Comparison of ENCODE assay signal across 16 cellular contexts in genomic region chr18:67117804-67118203, GRCh38.
"Had no signal": no experiment of that assay in that cellular context is flagged by ENCODE, and none has a peak within 500 bp of the region (broad histone marks: within the 10 kb centered on the region; RNA-seq: fewer than 3 reads in every experiment).

No MANE protein-coding gene starts in this region.

- H3K4me2 ChIP-seq: hepatocyte had no signal

- H3K4me3 Mint-ChIP-seq: activated CD8-positive, alpha-beta memory T cell treated with anti-CD3 and anti-CD28 coated beads, Interleukin-2, amount 10 ng/mL, durations not matched to agents 7 days and 5 days; activated naive CD4-positive, alpha-beta T cell treated with anti-CD3 and anti-CD28 coated beads, Interleukin-2, amount 10 ng/mL, durations not matched to agents 7 days and 5 days; activated T-cell treated with anti-CD3 and anti-CD28 coated beads, Interleukin-2, amount 50 U/mL, for 24 hours; brain; central memory CD8-positive, alpha-beta T cell; dendritic cell treated with granulocyte-macrophage colony-stimulating factor and Interleukin-4, amounts not matched to agents 40 ng/mL and 50 ng/mL, for 4 days had no signal

- H3K9me3 ChIP-seq: prostate gland, sigmoid colon, stomach, thoracic aorta had no signal

- H3K4me3 ChIP-seq: hepatocyte, prostate gland, sigmoid colon, stomach, thoracic aorta had no signal

- H3K4me1 ChIP-seq: prostate gland, sigmoid colon, stomach had no signal

- H3K36me3 Mint-ChIP-seq: activated CD8-positive, alpha-beta memory T cell treated with anti-CD3 and anti-CD28 coated beads, Interleukin-2, amount 10 ng/mL, durations not matched to agents 7 days and 5 days; activated naive CD4-positive, alpha-beta T cell treated with anti-CD3 and anti-CD28 coated beads, Interleukin-2, amount 10 ng/mL, durations not matched to agents 7 days and 5 days; brain had no signal

- FAIRE-seq: kidney had no signal

- H3K27me3 Mint-ChIP-seq: activated CD8-positive, alpha-beta memory T cell treated with anti-CD3 and anti-CD28 coated beads, Interleukin-2, amount 10 ng/mL, durations not matched to agents 7 days and 5 days; activated naive CD4-positive, alpha-beta T cell treated with anti-CD3 and anti-CD28 coated beads, Interleukin-2, amount 10 ng/mL, durations not matched to agents 7 days and 5 days; central memory CD8-positive, alpha-beta T cell; dendritic cell treated with granulocyte-macrophage colony-stimulating factor and Interleukin-4, amounts not matched to agents 40 ng/mL and 50 ng/mL, for 4 days had no signal

- H3K9me3 Mint-ChIP-seq: activated naive CD4-positive, alpha-beta T cell treated with anti-CD3 and anti-CD28 coated beads, Interleukin-2, amount 10 ng/mL, durations not matched to agents 7 days and 5 days; activated T-cell treated with anti-CD3 and anti-CD28 coated beads, Interleukin-2, amount 50 U/mL, for 24 hours; dendritic cell treated with granulocyte-macrophage colony-stimulating factor and Interleukin-4, amounts not matched to agents 40 ng/mL and 50 ng/mL, for 4 days had no signal

- H2AFZ ChIP-seq: hepatocyte had no signal

- H3K27ac Mint-ChIP-seq: activated CD8-positive, alpha-beta memory T cell treated with anti-CD3 and anti-CD28 coated beads, Interleukin-2, amount 10 ng/mL, durations not matched to agents 7 days and 5 days; activated naive CD4-positive, alpha-beta T cell treated with anti-CD3 and anti-CD28 coated beads, Interleukin-2, amount 10 ng/mL, durations not matched to agents 7 days and 5 days; activated T-cell treated with anti-CD3 and anti-CD28 coated beads, Interleukin-2, amount 50 U/mL, for 24 hours; brain; dendritic cell treated with granulocyte-macrophage colony-stimulating factor and Interleukin-4, amounts not matched to agents 40 ng/mL and 50 ng/mL, for 4 days had no signal

- H3K36me3 ChIP-seq: prostate gland, sigmoid colon, stomach, thoracic aorta had no signal

- H3K27ac ChIP-seq: hepatocyte, prostate gland, sigmoid colon, stomach, thoracic aorta had no signal

- DNase-seq: activated CD4-positive, alpha-beta T cell treated with anti-CD3 and anti-CD28 coated beads for 1 hour; activated CD4-positive, alpha-beta T cell treated with anti-CD3 and anti-CD28 coated beads, Interleukin-2, amount 50 U/mL, for 48 hours; activated CD8-positive, alpha-beta memory T cell treated with anti-CD3 and anti-CD28 coated beads, Interleukin-2, amount 10 ng/mL, durations not matched to agents 7 days and 5 days; activated naive CD4-positive, alpha-beta T cell treated with anti-CD3 and anti-CD28 coated beads, Interleukin-2, amount 10 ng/mL, durations not matched to agents 7 days and 5 days; activated T-cell treated with anti-CD3 and anti-CD28 coated beads, Interleukin-2, amount 50 U/mL, for 24 hours; effector memory CD4-positive, alpha-beta T cell; kidney; sigmoid colon; stimulated activated CD4-positive, alpha-beta T cell treated with anti-CD3 and anti-CD28 coated beads, Interleukin-1b, Interleukin-23, amount 100 ng/mL, for 48 hours; stomach had no signal

- H3K27me3 ChIP-seq: hepatocyte, sigmoid colon had no signal

- ATAC-seq: activated CD8-positive, alpha-beta memory T cell treated with anti-CD3 and anti-CD28 coated beads, Interleukin-2, amount 10 ng/mL, durations not matched to agents 7 days and 5 days had no signal

- H3K4me1 Mint-ChIP-seq: activated CD8-positive, alpha-beta memory T cell treated with anti-CD3 and anti-CD28 coated beads, Interleukin-2, amount 10 ng/mL, durations not matched to agents 7 days and 5 days; activated naive CD4-positive, alpha-beta T cell treated with anti-CD3 and anti-CD28 coated beads, Interleukin-2, amount 10 ng/mL, durations not matched to agents 7 days and 5 days; brain; central memory CD8-positive, alpha-beta T cell had no signal

- H3K79me2 ChIP-seq: hepatocyte had no signal
